12 cellular contexts compared by ENCODE assay signal in genomic region chrX:49175875-49176274, GRCh38.
"Had no signal": no experiment of that assay in that cellular context is flagged by ENCODE, and none has a peak within 500 bp of the region (broad histone marks: within the 10 kb centered on the region; RNA-seq: fewer than 3 reads in every experiment).

No MANE protein-coding gene starts in this region.

- ATAC-seq: left ventricle myocardium superior had no signal

- H3K27me3 Mint-ChIP-seq: activated naive CD8-positive, alpha-beta T cell treated with anti-CD3 and anti-CD28 coated beads, Interleukin-2, amount 10 ng/mL, durations not matched to agents 7 days and 5 days had no signal

- H3K27ac Mint-ChIP-seq: type B pancreatic cell had no signal

- H3K9me3 Mint-ChIP-seq: activated naive CD8-positive, alpha-beta T cell treated with anti-CD3 and anti-CD28 coated beads, Interleukin-2, amount 10 ng/mL, durations not matched to agents 7 days and 5 days; type B pancreatic cell had no signal

- H3K4me3 Mint-ChIP-seq: activated naive CD8-positive, alpha-beta T cell treated with anti-CD3 and anti-CD28 coated beads, Interleukin-2, amount 10 ng/mL, durations not matched to agents 7 days and 5 days; neural crest cell; type B pancreatic cell had no signal

- H3K9ac ChIP-seq: parathyroid adenoma had no signal

- DNase-seq: activated gamma-delta T cell; activated naive CD8-positive, alpha-beta T cell treated with anti-CD3 and anti-CD28 coated beads, Interleukin-2, amount 10 ng/mL, durations not matched to agents 7 days and 5 days; activated T-cell treated with anti-CD3 and anti-CD28 coated beads, Interleukin-2, amount 50 U/mL, for 1 hour; aorta; foreskin melanocyte; left ventricle myocardium superior; mesendoderm; stimulated activated CD4-positive, alpha-beta T cell treated with anti-CD3 and anti-CD28 coated beads, Interleukin-4, amount 100 ng/mL, for 4 hours; T-helper 2 cell had no signal

- H3K36me3 Mint-ChIP-seq: type B pancreatic cell had no signal

- H3K4me1 ChIP-seq: parathyroid adenoma had no signal

- H3K79me2 ChIP-seq: parathyroid adenoma had no signal

- H3K27ac ChIP-seq: parathyroid adenoma had no signal

- H2AFZ ChIP-seq: parathyroid adenoma had no signal
